In the genomic region with DNA sequence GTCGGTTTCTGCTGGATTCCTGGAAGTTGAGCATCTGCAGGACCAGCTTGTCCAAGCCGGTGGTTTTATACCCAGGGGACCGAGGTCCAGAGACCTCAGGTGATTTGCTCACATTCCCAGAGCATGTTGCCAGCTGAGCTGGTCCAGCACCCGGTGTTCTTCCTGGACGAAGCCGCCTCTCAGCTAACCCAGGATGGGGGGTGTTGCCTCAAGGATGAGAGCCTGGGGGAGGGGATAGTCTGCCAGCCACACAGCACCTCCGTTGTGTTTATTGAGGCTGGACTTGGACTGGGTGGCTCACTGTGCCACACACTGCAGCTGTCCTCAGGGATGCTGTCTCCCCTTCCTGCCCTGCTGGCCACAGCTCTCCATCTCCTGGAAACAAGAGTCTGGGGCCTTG, we compare ENCODE assay signal across 9 cellular contexts. TPM values are rescaled to one million over a fixed set of nuclear protein-coding genes. Genes with fewer than 3 reads are reported as not detected.
DNase-seq lines count a peak whose midpoint lies in the region; ATAC-seq lines count a peak whose summit lies in the region.
"Had no signal": no experiment of that assay in that cellular context is flagged by ENCODE, and none has a peak within 500 bp of the region (broad histone marks: within the 10 kb centered on the region; RNA-seq: fewer than 3 reads in every experiment).

No MANE protein-coding gene starts in this region.

- peak overlapping the region; percentile 3 for H3K56ac ChIP-seq in mesendoderm (ENCODE audit: low read length)

- H3K27me3 ChIP-seq in BLaER1 treated with 17β-estradiol and CSF1 and Interleukin-3, amounts not matched to agents 10 nM and 100 nM, result no peaks in the 10 kb centered on the region
- H3K27me3 ChIP-seq in H7 (ENCODE audit: control insufficient read depth, insufficient read depth, low read length) (no peaks in the 10 kb centered on the region), mesendoderm (ENCODE audit: insufficient read depth, low read length, poor library complexity) (no peaks in the 10 kb centered on the region)
- H3K27me3 ChIP-seq: gastroesophageal sphincter had no signal

- H2BK15ac ChIP-seq in mesendoderm (replicated peaks; ENCODE audit: low read depth), result no peak overlapping the region

- H3K36me3 ChIP-seq in BLaER1 treated with 17β-estradiol and CSF1 and Interleukin-3, amounts not matched to agents 10 nM and 100 nM, result peaks cover 0 to 3% (median 0%) of the 10 kb centered on the region in 11 experiments; a peak in 5 of 22 replicates
- H3K36me3 ChIP-seq in H7 (replicated peaks; ENCODE audit: control insufficient read depth, insufficient read depth, low read length) (no peaks in the 10 kb centered on the region), mesendoderm (ENCODE audit: control insufficient read depth, insufficient read depth, low read length) (no peaks in the 10 kb centered on the region)
- H3K36me3 ChIP-seq: gastroesophageal sphincter had no signal

- no peak for ATAC-seq in activated T-helper 17 cell treated with anti-CD3 and anti-CD28 coated beads, Interleukin-2, amount 50 U/mL, for 72 hours (replicated peaks)
- ATAC-seq in GM19324 (IDR thresholded peaks at IDR 0.05; ENCODE audit: low FRiP score, unreplicated experiment), result no peak
- no peak for ATAC-seq in HG03097 (IDR thresholded peaks at IDR 0.05; ENCODE audit: low FRiP score, unreplicated experiment)
- ATAC-seq: gastroesophageal sphincter had no signal

- H3K18ac ChIP-seq in mesendoderm (ENCODE audit: low read length), result no peak overlapping the region

- H2AK5ac ChIP-seq in mesendoderm (ENCODE audit: low read length), result no peak overlapping the region

- peak overlapping the region in 10 of 11 experiments; percentile 79 to 92 (median 88); a peak in 19 of 22 replicates for H3K9ac ChIP-seq in BLaER1 treated with 17β-estradiol and CSF1 and Interleukin-3, amounts not matched to agents 10 nM and 100 nM
- H3K9ac ChIP-seq in mesendoderm (ENCODE audit: low read length), result peak overlapping the region; percentile 65

- H3K9me3 Mint-ChIP-seq in activated T-helper 17 cell treated with anti-CD3 and anti-CD28 coated beads, Interleukin-2, amount 50 U/mL, for 72 hours, result no peaks in the 10 kb centered on the region

- no peaks in the 10 kb centered on the region for H3K9me3 ChIP-seq in BLaER1 treated with 17β-estradiol and CSF1 and Interleukin-3, amounts not matched to agents 10 nM and 100 nM (replicated peaks in 1 of 11)
- H3K9me3 ChIP-seq: gastroesophageal sphincter had no signal

- no peak overlapping the region for H3K4ac ChIP-seq in mesendoderm (ENCODE audit: low read depth, low read length)

- no peaks in the 10 kb centered on the region for H3K27me3 Mint-ChIP-seq in activated T-helper 17 cell treated with anti-CD3 and anti-CD28 coated beads, Interleukin-2, amount 50 U/mL, for 72 hours

- no CpG with 5 or more reads among the region's 7 CpGs for WGBS in mesendoderm (ENCODE audit: extremely low coverage, insufficient coverage, low lambda C conversion rate)

- peak overlapping the region in 9 of 11 experiments; percentile 69 to 86 (median 83); a peak in 16 of 22 replicates for H3K27ac ChIP-seq in BLaER1 treated with 17β-estradiol and CSF1 and Interleukin-3, amounts not matched to agents 10 nM and 100 nM
- no peak overlapping the region for H3K27ac ChIP-seq in mesendoderm (ENCODE audit: low read depth, low read length)

- H4K20me1 ChIP-seq in BLaER1 treated with 17β-estradiol and CSF1 and Interleukin-3, amounts not matched to agents 10 nM and 100 nM, result peaks cover 29 to 77% (median 61%) of the 10 kb centered on the region in 11 experiments; a peak in 21 of 22 replicates

- H4K5ac ChIP-seq in mesendoderm (ENCODE audit: low read length), result no peak overlapping the region

- DNase-seq in H7, result peak; percentile 38
- no peak for DNase-seq in mesendoderm
- DNase-seq in NCI-H187 treated with DMSO at 0.1 percent for 48 hours (lab: John Stamatoyannopoulos, UW), result no peak
- no peak for DNase-seq in AML-193 (lab: John Stamatoyannopoulos, UW)

- no peak overlapping the region for H2BK120ac ChIP-seq in mesendoderm (ENCODE audit: low read depth, low read length)

- no peak overlapping the region for H2BK5ac ChIP-seq in mesendoderm (ENCODE audit: low read length)

- no peak overlapping the region for H4K8ac ChIP-seq in mesendoderm (ENCODE audit: low read depth, low read length)

- peaks cover 66 to 82% (median 72%) of the 10 kb centered on the region in 10 experiments for H3K4me1 ChIP-seq in BLaER1 treated with 17β-estradiol and CSF1 and Interleukin-3, amounts not matched to agents 10 nM and 100 nM
- H3K4me1 ChIP-seq in mesendoderm (ENCODE audit: control insufficient read depth, low read depth, low read length), result peaks cover 8% of the 10 kb centered on the region

- peak overlapping the region; percentile 69 to 94 (median 86); a peak in 19 of 20 replicates for H3K4me3 ChIP-seq in BLaER1 treated with 17β-estradiol and CSF1 and Interleukin-3, amounts not matched to agents 10 nM and 100 nM
- H3K4me3 ChIP-seq in H7 (ENCODE audit: insufficient read depth, low read depth, low read length), result no peak overlapping the region; the same call in 1 of the 2 replicates
- no peak overlapping the region for H3K4me3 ChIP-seq in mesendoderm (ENCODE audit: low read length)

- peak overlapping the region; percentile 95 to 100 (median 99) for H3K4me2 ChIP-seq in BLaER1 treated with 17β-estradiol and CSF1 and Interleukin-3, amounts not matched to agents 10 nM and 100 nM
- peak overlapping the region; percentile 34 for H3K4me2 ChIP-seq in mesendoderm (ENCODE audit: low read length)

- H3K79me2 ChIP-seq in mesendoderm (ENCODE audit: control insufficient read depth, insufficient read depth, low read length), result peaks cover 53% of the 10 kb centered on the region

- H3K4me1 Mint-ChIP-seq in activated T-helper 17 cell treated with anti-CD3 and anti-CD28 coated beads, Interleukin-2, amount 50 U/mL, for 72 hours, result peaks cover 14% of the 10 kb centered on the region

- H3K27ac Mint-ChIP-seq in activated T-helper 17 cell treated with anti-CD3 and anti-CD28 coated beads, Interleukin-2, amount 50 U/mL, for 72 hours, result peak overlapping the region; percentile 62

- peak overlapping the region; percentile 86 for H3K4me3 Mint-ChIP-seq in activated T-helper 17 cell treated with anti-CD3 and anti-CD28 coated beads, Interleukin-2, amount 50 U/mL, for 72 hours

- no peak overlapping the region for H3K23ac ChIP-seq in mesendoderm (ENCODE audit: low read length)

- H3K79me1 ChIP-seq in mesendoderm (ENCODE audit: low read length), result peaks cover 29% of the 10 kb centered on the region

- H3K36me3 Mint-ChIP-seq in activated T-helper 17 cell treated with anti-CD3 and anti-CD28 coated beads, Interleukin-2, amount 50 U/mL, for 72 hours (ENCODE audit: low read depth), result no peaks in the 10 kb centered on the region

RNA-seq across cellular contexts. Expression of gene TMEM201, which starts 1.5 kb away (rescaled TPM):
- 12.9 and 14.9 TPM in 2 replicates for total RNA-seq in H7 (2014; rRNA removed; shearing (Covaris generic))
- total RNA-seq in activated T-helper 17 cell treated with anti-CD3 and anti-CD28 coated beads, Interleukin-2, amount 50 U/mL, for 72 hours, result 10 to 100 TPM; 12.0 to 25.5 TPM
- 16.6 TPM for polyA plus RNA-seq in mesendoderm (2013, experiment 1 of 2)
- polyA plus RNA-seq in mesendoderm (2013, experiment 2 of 2), result 16.0 TPM

RNA-seq across cellular contexts. Expression of gene SLC25A33, which starts 50.9 kb away (rescaled TPM):
- total RNA-seq in H7 (2014; rRNA removed; shearing (Covaris generic)), result 17.4 and 23.2 TPM in 2 replicates
- 1 to 10 TPM; 3.6 to 7.6 TPM for total RNA-seq in activated T-helper 17 cell treated with anti-CD3 and anti-CD28 coated beads, Interleukin-2, amount 50 U/mL, for 72 hours
- 13.1 TPM for polyA plus RNA-seq in mesendoderm (2013, experiment 1 of 2)
- polyA plus RNA-seq in mesendoderm (2013, experiment 2 of 2), result 13.0 TPM

Comparison
In these comparisons a context has a peak if more than half of its experiments do, and no peak if none do; other contexts are left out.
1. H3K4me3 ChIP-seq: peak in BLaER1 treated with 17β-estradiol and CSF1 and Interleukin-3, amounts not matched to agents 10 nM and 100 nM (10 of 10); none in H7 (single experiment) and mesendoderm (single experiment).